8 cellular contexts compared by ENCODE assay signal in genomic region chr16:4372578-4373355, GRCh38. TPM values are rescaled to one million over a fixed set of nuclear protein-coding genes. Genes with fewer than 3 reads are reported as not detected.
DNase-seq lines count a peak whose midpoint lies in the region; ATAC-seq and TF ChIP-seq lines count a peak whose summit lies in the region.

No MANE protein-coding gene starts in this region.

- peaks cover 58% of the 10 kb centered on the region for H3K4me1 ChIP-seq in muscle layer of colon (ENCODE audit: insufficient read depth, low read length)

- no peaks in the 10 kb centered on the region for H3K27me3 ChIP-seq in muscle layer of colon (ENCODE audit: control insufficient read depth in 1 of 2, insufficient read depth in 2 of 2, low read length in 2 of 2)

- no peaks in the 10 kb centered on the region for H3K36me3 ChIP-seq in muscle layer of colon (ENCODE audit: insufficient read depth, low read length)

- H3K27ac ChIP-seq in muscle layer of colon (ENCODE audit: low read depth, low read length): peak overlapping the region; percentile 90

- ATAC-seq in GM21381 (IDR thresholded peaks at IDR 0.05; ENCODE audit: unreplicated experiment) (no peak), GM21619 (IDR thresholded peaks at IDR 0.05; ENCODE audit: unreplicated experiment) (no peak)

- H3K4me3 ChIP-seq in muscle layer of colon (ENCODE audit: low read depth in 1 of 2, low read length in 2 of 2): peak overlapping the region; percentile 40 to 62

- H3K9ac ChIP-seq in muscle layer of colon (ENCODE audit: low read length): peak overlapping the region; percentile 38

- H3K9me3 ChIP-seq in muscle layer of colon (ENCODE audit: low read length): no peaks in the 10 kb centered on the region

- no peak for TF ChIP-seq POLR2A in erythroblast (IDR thresholded peaks at IDR 0.05; ENCODE audit: low read length)

- DNase-seq in GM03348 (ENCODE audit: low spot score) (peak; percentile 88), NCI-H526 (lab: John Stamatoyannopoulos, UW) (peak; percentile 60 to 93), dermis microvascular lymphatic vessel endothelial cell (ENCODE audit: low read depth in 2 of 2) (peak; percentile 67 to 75), NCI-H1930 (lab: John Stamatoyannopoulos, UW) (no peak), erythroblast (lab: John Stamatoyannopoulos, UW) (no peak)

RNA-seq across cellular contexts. Expression of gene VASN, which starts 1.1 kb away (rescaled TPM):
- 0.39 and 1.8 TPM in 2 replicates for total RNA-seq in dermis microvascular lymphatic vessel endothelial cell

RNA-seq across cellular contexts. Expression of gene PAM16, which starts 21.6 kb away (rescaled TPM):
- 12.5 and 19.8 TPM in 2 replicates for total RNA-seq in dermis microvascular lymphatic vessel endothelial cell

RNA-seq across cellular contexts. Expression of gene CORO7, which starts 43.6 kb away (rescaled TPM):
- total RNA-seq in dermis microvascular lymphatic vessel endothelial cell: 24.8 and 35.8 TPM in 2 replicates

RNA-seq across cellular contexts. Expression of gene DNAJA3, which starts 52.9 kb away (rescaled TPM):
- total RNA-seq in dermis microvascular lymphatic vessel endothelial cell: 38.0 and 42.2 TPM in 2 replicates

RNA-seq across cellular contexts. Expression of gene GLIS2, which starts 56.9 kb away (rescaled TPM):
- 0.38 and 0.39 TPM in 2 replicates for total RNA-seq in dermis microvascular lymphatic vessel endothelial cell

Comparison
In these comparisons a context has a peak if more than half of its experiments do, and no peak if none do; other contexts are left out.
1. DNase-seq: peak in GM03348 (single experiment), NCI-H526 (2 of 2) and dermis microvascular lymphatic vessel endothelial cell (2 of 2); none in NCI-H1930 (0 of 2) and erythroblast (0 of 2).